ENCODE assay signal across 8 cellular contexts in the genomic region with DNA sequence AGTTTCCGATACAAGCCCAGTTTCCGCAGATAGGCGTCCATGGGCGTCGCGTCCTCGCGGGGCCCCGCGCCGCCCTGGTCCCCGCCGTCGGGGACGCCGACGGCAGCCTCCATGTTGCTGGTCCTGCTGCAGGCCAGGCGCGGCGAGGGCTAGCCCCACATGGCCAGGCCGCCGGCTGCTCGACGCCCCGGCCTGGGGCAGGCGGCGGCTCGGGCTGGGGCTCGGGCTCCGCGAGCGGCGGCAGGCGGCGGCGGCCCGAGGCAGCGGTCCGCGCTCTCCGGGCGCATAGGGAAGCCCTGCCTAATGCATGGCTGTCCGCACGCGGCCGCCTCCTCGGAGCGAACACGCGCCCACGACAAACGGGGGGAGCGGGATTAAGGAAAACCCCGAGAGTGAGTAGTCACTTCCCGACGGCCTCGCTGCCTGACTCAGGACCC. TPM values are rescaled to one million over a fixed set of nuclear protein-coding genes. Genes with fewer than 3 reads are reported as not detected.
DNase-seq lines count a peak whose midpoint lies in the region; ATAC-seq and TF ChIP-seq lines count a peak whose summit lies in the region.
"Not testable (repeated sequence)": the region's sequence is repeated elsewhere in the genome, so short reads cannot be mapped to it uniquely, and the experiment has no call there.

No MANE protein-coding gene starts in this region.

- not testable (repeated sequence) for H3K9me3 ChIP-seq in DND-41 (ENCODE audit: insufficient read depth, low read length, severe bottlenecking); Peyer's patch; mucosa of stomach (ENCODE audit: control insufficient read depth, low read length)

- not testable (repeated sequence) for DNase-seq in DND-41
- DNase-seq in Peyer's patch (peak in 1 of 3 donors; percentile 73), fibroblast of pulmonary artery (ENCODE audit: low read depth) (peak; percentile 39), substantia nigra (lab: John Stamatoyannopoulos, UW) (peak in 9 of 49 donors; percentile 47 to 72 (median 63))

- peak overlapping the region; percentile 69 for H2AFZ ChIP-seq in DND-41 (ENCODE audit: low read depth, low read length)

- ATAC-seq in DND-41 (ENCODE audit: insufficient read depth, low read depth): peak; percentile 20; the same call in 2 of the 3 replicates
- peak; percentile 19 for ATAC-seq in GM21390 (IDR thresholded peaks at IDR 0.05; ENCODE audit: unreplicated experiment)
- peak; percentile 12 for ATAC-seq in HG03442 (IDR thresholded peaks at IDR 0.05; ENCODE audit: unreplicated experiment)

- 0 to 1% (median 0%) methylated on average over 34 to 57 of the region's 57 CpGs for WGBS in adipose tissue, 3 donors

- peak overlapping the region; percentile 80 for H3K9ac ChIP-seq in DND-41 (ENCODE audit: low read depth, low read length)
- peak overlapping the region; percentile 90 for H3K9ac ChIP-seq in mucosa of stomach (ENCODE audit: low read length)

- H3K27me3 ChIP-seq in DND-41 (ENCODE audit: insufficient read depth, low read length, poor library complexity); Peyer's patch; mucosa of stomach (ENCODE audit: control insufficient read depth, insufficient read depth, low read length): not testable (repeated sequence)

- TF ChIP-seq CTCF in DND-41 (IDR thresholded peaks at IDR 0.05; ENCODE audit: borderline replicate concordance, extremely low read depth, low read length, poor library complexity, severe bottlenecking); Peyer's patch (IDR thresholded peaks at IDR 0.05); fibroblast of pulmonary artery (IDR thresholded peaks at IDR 0.05; ENCODE audit: low read length, missing control alignments): not testable (repeated sequence)

- not testable (repeated sequence) for TF ChIP-seq POLR2A in Peyer's patch (IDR thresholded peaks at IDR 0.05)

- H3K36me3 ChIP-seq in DND-41 (ENCODE audit: insufficient read depth, low read length); Peyer's patch; mucosa of stomach (ENCODE audit: control insufficient read depth, insufficient read depth, low read length): not testable (repeated sequence)

- peaks cover 34% of the 10 kb centered on the region for H3K4me1 ChIP-seq in DND-41 (ENCODE audit: insufficient read depth, low read length)
- H3K4me1 ChIP-seq in Peyer's patch: peaks cover 0 to 23% (median 3%) of the 10 kb centered on the region in 4 donors
- peaks cover 18% of the 10 kb centered on the region for H3K4me1 ChIP-seq in mucosa of stomach (ENCODE audit: control insufficient read depth, insufficient read depth, low read length)

- H3K4me2 ChIP-seq in DND-41 (ENCODE audit: insufficient read depth, low read length): peak overlapping the region; percentile 89

- H3K27ac ChIP-seq in DND-41 (ENCODE audit: low read length): peak overlapping the region; percentile 74
- peak overlapping the region; percentile 95 to 99 (median 96) for H3K27ac ChIP-seq in Peyer's patch
- peak overlapping the region; percentile 66 for H3K27ac ChIP-seq in adipose tissue (ENCODE audit: low read depth, low read length)
- H3K27ac ChIP-seq in substantia nigra (ENCODE audit: low read depth, low read length, poor library complexity, severe bottlenecking): peak overlapping the region; percentile 89

- peaks cover 36% of the 10 kb centered on the region for H4K20me1 ChIP-seq in DND-41 (ENCODE audit: insufficient read depth, low read length)

- H3K4me3 ChIP-seq in DND-41 (ENCODE audit: low read depth in 1 of 2, low read length in 2 of 2) (peak overlapping the region; percentile 62 to 68; a peak in 3 of 4 replicates), Peyer's patch (peak overlapping the region; percentile 67 to 95 (median 83)), fibroblast of pulmonary artery (replicated peaks; ENCODE audit: low read depth, low read length) (peak overlapping the region; percentile 85), mucosa of stomach (ENCODE audit: low read length) (peak overlapping the region; percentile 20)

- peaks cover 54% of the 10 kb centered on the region for H3K79me2 ChIP-seq in DND-41 (ENCODE audit: insufficient read depth, low read length)

RNA-seq across cellular contexts. Expression of a gene that starts 0.5 kb away (rescaled TPM):
- total RNA-seq in Peyer's patch: 10 to 100 TPM; 19.1 to 68.5 (median 47.0) TPM
- polyA plus RNA-seq in adipose tissue: 10 to 100 TPM in 1 of 3 donors, 1 to 10 TPM in 2; 5.3 to 17.4 (median 5.8) TPM

Comparison
In these comparisons a context has a peak if more than half of its experiments do, and no peak if none do; other contexts are left out.
1. H3K4me3 ChIP-seq: peak in every context shown above with its lines; median percentile 85 in fibroblast of pulmonary artery; 83 in Peyer's patch; 65 in DND-41; 20 in mucosa of stomach.